Comparison of ENCODE assay signal across 20 cellular contexts in genomic region chr13:43237616-43238015, GRCh38.
"Had no signal": no experiment of that assay in that cellular context is flagged by ENCODE, and none has a peak within 500 bp of the region (broad histone marks: within the 10 kb centered on the region; RNA-seq: fewer than 3 reads in every experiment).

No MANE protein-coding gene starts in this region.

- H3K27me3 ChIP-seq: colonic mucosa, gastrocnemius medialis, hepatocyte, neutrophil, suprapubic skin, thyroid gland had no signal

- H3K4me1 ChIP-seq: colonic mucosa, gastrocnemius medialis, lower lobe of right lung, suprapubic skin, thyroid gland had no signal

- H3K36me3 ChIP-seq: colonic mucosa, gastrocnemius medialis, left ventricle myocardium inferior, lower lobe of right lung, neutrophil, suprapubic skin, thyroid gland had no signal

- ATAC-seq: gastrocnemius medialis; left cardiac atrium; lower lobe of right lung; naive thymus-derived CD4-positive, alpha-beta T cell; right cardiac atrium; stimulated activated effector memory CD8-positive, alpha-beta T cell treated with anti-CD3 and anti-CD28 coated beads, Interleukin-12 subunit alpha, Interleukin-12 subunit beta, amount 100 ng/mL, for 72 hours; stimulated activated naive CD8-positive, alpha-beta T cell treated with anti-CD3 and anti-CD28 coated beads, Interleukin-15, Interleukin-2, amounts not matched to agents 100 U/mL and 50 U/mL, for 24 hours had no signal

- DNase-seq: colonic mucosa; dermis blood vessel endothelial cell; gastrocnemius medialis; kidney; left cardiac atrium; left ventricle myocardium inferior; lower lobe of right lung; midbrain; naive thymus-derived CD4-positive, alpha-beta T cell; right cardiac atrium; stimulated activated CD4-positive, alpha-beta T cell treated with anti-CD3 and anti-CD28 coated beads, Interleukin-4, amount 100 ng/mL, for 1 hour; stimulated activated CD8-positive, alpha-beta memory T cell treated with anti-CD3 and anti-CD28 coated beads, Interleukin-4, amount 100 ng/mL, for 48 hours; stimulated activated naive CD8-positive, alpha-beta T cell treated with anti-CD3 and anti-CD28 coated beads, Interleukin-15, Interleukin-2, amounts not matched to agents 100 U/mL and 50 U/mL, for 24 hours; thyroid gland had no signal

- H3K4me3 ChIP-seq: colonic mucosa, gastrocnemius medialis, hepatocyte, left ventricle myocardium inferior, lower lobe of right lung, smooth muscle cell, suprapubic skin, thyroid gland had no signal

- H3K9me3 ChIP-seq: colonic mucosa, gastrocnemius medialis, left ventricle myocardium inferior, lower lobe of right lung, neutrophil, suprapubic skin, thyroid gland had no signal

- FAIRE-seq: kidney, urothelium cell line had no signal

- H3K27ac ChIP-seq: colonic mucosa, gastrocnemius medialis, hepatocyte, left ventricle myocardium inferior, lower lobe of right lung, neutrophil, suprapubic skin, thyroid gland had no signal
